Comparison of ENCODE assay signal across 26 cellular contexts in genomic region chr2:240147382-240147781, GRCh38. TPM values are rescaled to one million over a fixed set of nuclear protein-coding genes. Genes with fewer than 3 reads are reported as not detected.
"Had no signal": no experiment of that assay in that cellular context is flagged by ENCODE, and none has a peak within 500 bp of the region (broad histone marks: within the 10 kb centered on the region; RNA-seq: fewer than 3 reads in every experiment).

No MANE protein-coding gene starts in this region.

- H3K9me3 Mint-ChIP-seq: activated T-cell treated with anti-CD3 and anti-CD28 coated beads, Interleukin-2, amount 50 U/mL, for 24 hours had no signal

- H3K36me3 Mint-ChIP-seq: activated naive CD8-positive, alpha-beta T cell had no signal

- H3K27me3 ChIP-seq: ovary, right atrium auricular region had no signal

- ATAC-seq: lower lobe of right lung; naive thymus-derived CD4-positive, alpha-beta T cell; psoas muscle; stimulated activated naive CD8-positive, alpha-beta T cell treated with anti-CD3 and anti-CD28 coated beads, Interleukin-15, Interleukin-2, amounts not matched to agents 100 U/mL and 50 U/mL, for 24 hours had no signal

- H3K4me3 Mint-ChIP-seq: activated naive CD8-positive, alpha-beta T cell; activated T-cell treated with anti-CD3 and anti-CD28 coated beads, Interleukin-2, amount 50 U/mL, for 24 hours; naive thymus-derived CD4-positive, alpha-beta T cell had no signal

- H3K27ac Mint-ChIP-seq: activated naive CD8-positive, alpha-beta T cell; activated T-cell treated with anti-CD3 and anti-CD28 coated beads, Interleukin-2, amount 50 U/mL, for 24 hours; activated T-helper 2 cell treated with anti-CD3 and anti-CD28 coated beads, Interferon-gamma antibody, Interleukin-2, Interleukin-4, amounts not matched to agents 10 μg/mL and 5 μg/mL and 100 μg/mL, durations not matched to agents 14 hours and 24 hours and 36 hours had no signal

- H3K4me1 ChIP-seq: psoas muscle had no signal

- H3K4me3 ChIP-seq: lower lobe of right lung, ovary, psoas muscle, right atrium auricular region had no signal

- FAIRE-seq: kidney had no signal

- H3K36me3 ChIP-seq: lower lobe of right lung, ovary, right atrium auricular region had no signal

- H3K9me3 ChIP-seq: lower lobe of right lung, ovary, psoas muscle, right atrium auricular region had no signal

- DNase-seq: activated CD4-positive, alpha-beta T cell treated with anti-CD3 and anti-CD28 coated beads, Interleukin-2, amount 50 U/mL, for 1 hour; activated CD8-positive, alpha-beta memory T cell treated with anti-CD3 and anti-CD28 coated beads for 24 hours; activated CD8-positive, alpha-beta memory T cell treated with anti-CD3 and anti-CD28 coated beads, Interleukin-2, amount 50 U/mL, for 4 hours; activated naive CD4-positive, alpha-beta T cell; activated T-cell treated with anti-CD3 and anti-CD28 coated beads, Interleukin-2, amount 50 U/mL, for 24 hours; amniotic stem cell; effector CD4-positive, alpha-beta T cell; erythroblast; foreskin fibroblast; lower lobe of right lung; naive thymus-derived CD4-positive, alpha-beta T cell; ovary; stimulated activated CD4-positive, alpha-beta T cell treated with anti-CD3 and anti-CD28 coated beads, Interleukin-12 subunit alpha, Interleukin-12 subunit beta, amount 100 ng/mL, for 4 hours; stimulated activated CD4-positive, alpha-beta T cell treated with anti-CD3 and anti-CD28 coated beads, Interleukin-4, amount 100 ng/mL, for 4 hours; stimulated activated naive CD8-positive, alpha-beta T cell treated with anti-CD3 and anti-CD28 coated beads, Interleukin-15, Interleukin-2, amounts not matched to agents 100 U/mL and 50 U/mL, for 24 hours; SW 1271 had no signal

- H3K27ac ChIP-seq: lower lobe of right lung, ovary, psoas muscle, right atrium auricular region had no signal

RNA-seq across cellular contexts. Expression of gene OTOS, which starts 6.9 kb away (rescaled TPM):
- total RNA-seq: activated T-helper 2 cell treated with anti-CD3 and anti-CD28 coated beads, Interferon-gamma antibody, Interleukin-2, Interleukin-4, amounts not matched to agents 10 μg/mL and 5 μg/mL and 100 μg/mL, durations not matched to agents 14 hours and 24 hours and 36 hours; fibroblast of lung; lower lobe of right lung; naive thymus-derived CD4-positive, alpha-beta T cell; ovary; psoas muscle; right atrium auricular region; skeletal muscle tissue; subcutaneous adipose tissue; T-helper 2 cell treated with Interferon-gamma antibody and Interleukin-4, amounts not matched to agents 100 ng/mL and 5 ng/mL, for 36 hours; ureter had no signal
- polyA plus RNA-seq: fibroblast of lung; naive thymus-derived CD4-positive, alpha-beta T cell; ovary had no signal
